11 cellular contexts compared by ENCODE assay signal in the genomic region with DNA sequence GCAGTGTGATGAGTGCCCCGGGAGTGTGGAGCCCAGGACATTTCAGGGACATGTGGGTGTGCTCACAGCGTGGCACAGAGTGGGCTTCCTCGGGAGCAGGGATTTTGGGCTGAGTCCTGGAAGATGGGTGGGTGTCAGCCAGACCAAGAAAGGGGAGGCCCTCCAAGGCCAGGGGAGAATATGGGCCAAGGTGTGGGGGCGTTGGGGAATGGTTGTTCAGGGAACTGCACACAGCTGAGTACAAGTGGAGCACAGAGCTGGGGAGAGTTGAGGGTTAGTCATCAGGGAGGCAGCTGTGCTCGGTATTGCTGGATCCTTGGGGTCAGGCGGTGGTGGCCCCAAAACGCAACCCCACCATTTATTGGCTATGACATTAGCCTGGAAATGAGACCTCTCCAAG. TPM values are rescaled to one million over a fixed set of nuclear protein-coding genes. Genes with fewer than 3 reads are reported as not detected.
A peak's percentile ranks its signal among the peaks of the same experiment; 100 is the strongest.
DNase-seq lines count a peak whose midpoint lies in the region; ATAC-seq, FAIRE-seq and TF ChIP-seq lines count a peak whose summit lies in the region.
"Had no signal": no experiment of that assay in that cellular context is flagged by ENCODE, and none has a peak within 500 bp of the region (broad histone marks: within the 10 kb centered on the region; RNA-seq: fewer than 3 reads in every experiment).

No MANE protein-coding gene starts in this region.

- peaks cover 67% of the 10 kb centered on the region for H3K79me2 ChIP-seq in PC-3 (ENCODE audit: low read length)

- H3K9me3 ChIP-seq in ascending aorta = no peaks in the 10 kb centered on the region
- no peaks in the 10 kb centered on the region for H3K9me3 ChIP-seq in kidney (ENCODE audit: control insufficient read depth in 1 of 2, low read length in 2 of 2)
- H3K9me3 ChIP-seq in subcutaneous abdominal adipose tissue (ENCODE audit: control insufficient read depth in 5 of 5, low read length in 5 of 5) = no peaks in the 10 kb centered on the region
- H3K9me3 ChIP-seq in PC-3 (ENCODE audit: low read length) = no peaks in the 10 kb centered on the region

- H3K27me3 Mint-ChIP-seq in activated T-cell treated with anti-CD3 and anti-CD28 coated beads, Interleukin-2, amount 50 U/mL, for 72 hours (ENCODE audit: low read depth) = no peaks in the 10 kb centered on the region
- H3K27me3 Mint-ChIP-seq in activated T-cell treated with anti-CD3 and anti-CD28 coated beads, Interleukin-2, amount 50 U/mL, for 4 hours (ENCODE audit: low read depth) = no peaks in the 10 kb centered on the region
- no peaks in the 10 kb centered on the region for H3K27me3 Mint-ChIP-seq in activated CD4-positive, alpha-beta T cell treated with anti-CD3 and anti-CD28 coated beads, Interleukin-2, amount 10 ng/mL, durations not matched to agents 7 days and 5 days
- H3K27me3 Mint-ChIP-seq: activated CD4-positive, alpha-beta T cell treated with anti-CD3 and anti-CD28 coated beads, Interleukin-2, amount 10 ng/mL, durations not matched to agents 24 days and 14 days had no signal

- H3K27me3 ChIP-seq in ascending aorta (no peaks in the 10 kb centered on the region), subcutaneous abdominal adipose tissue (ENCODE audit: control insufficient read depth in 5 of 5, insufficient read depth in 4 of 5, low read length in 5 of 5) (no peaks in the 10 kb centered on the region), PC-3 (ENCODE audit: low read length) (no peaks in the 10 kb centered on the region)

- FAIRE-seq in kidney (lab: Jason Lieb, UNC) = no peak
- FAIRE-seq: A204.1 had no signal

- DNase-seq in activated T-cell treated with anti-CD3 and anti-CD28 coated beads, Interleukin-2, amount 50 U/mL, for 72 hours = no peak
- DNase-seq in activated T-cell treated with anti-CD3 and anti-CD28 coated beads, Interleukin-2, amount 50 U/mL, for 4 hours = no peak
- DNase-seq in ascending aorta (ENCODE audit: low spot score in 2 of 2) (no peak), kidney (no peak), PC-3 (no peak)
- DNase-seq in activated CD4-positive, alpha-beta T cell treated with anti-CD3 and anti-CD28 coated beads, Interleukin-2, amount 10 ng/mL, durations not matched to agents 7 days and 5 days = no peak
- DNase-seq: activated CD4-positive, alpha-beta T cell treated with anti-CD3 and anti-CD28 coated beads, Interleukin-2, amount 10 ng/mL, durations not matched to agents 24 days and 14 days; effector CD8-positive, alpha-beta T cell had no signal

- POLR2A ChIA-PET in activated CD4-positive, alpha-beta T cell treated with anti-CD3 and anti-CD28 coated beads, Interleukin-2, amount 10 ng/mL, durations not matched to agents 7 days and 5 days (lab: Charles Lee) = no interaction called here
- POLR2A ChIA-PET in PC-3 (lab: Charles Lee; ENCODE audit: unreplicated experiment) = no interaction called here

- TF ChIP-seq CTCF in ascending aorta (IDR thresholded peaks at IDR 0.05) = no peak
- TF ChIP-seq CTCF in kidney (IDR thresholded peaks at IDR 0.05; ENCODE audit: borderline replicate concordance, extremely low read depth, insufficient read depth) = no peak
- no peak for TF ChIP-seq CTCF in PC-3 (conservative IDR thresholded peaks at IDR 0.05; ENCODE audit: low read depth, low read length)

- CTCF ChIA-PET in activated CD4-positive, alpha-beta T cell treated with anti-CD3 and anti-CD28 coated beads, Interleukin-2, amount 10 ng/mL, durations not matched to agents 7 days and 5 days (lab: Charles Lee) = interaction anchor here (0.7 to 1.0 kb wide), 2 partner anchors 31 to 214 kb away, joined by 3 read pairs; partner anchors contain the start of gene TADA1
- CTCF ChIA-PET in PC-3 (lab: Charles Lee) = no interaction called here

- H3K36me3 ChIP-seq in ascending aorta (peaks cover 63 to 73% of the 10 kb centered on the region in 2 donors), kidney (ENCODE audit: control insufficient read depth in 1 of 2, insufficient read depth in 2 of 2, low read length in 2 of 2) (peaks cover 58 to 74% of the 10 kb centered on the region in 2 donors), subcutaneous abdominal adipose tissue (ENCODE audit: control insufficient read depth in 5 of 5, insufficient read depth in 5 of 5, low read length in 5 of 5) (peaks cover 23 to 86% (median 83%) of the 10 kb centered on the region in 5 donors), PC-3 (ENCODE audit: low read depth, low read length) (peaks cover 79% of the 10 kb centered on the region)

- H3K4me1 ChIP-seq in ascending aorta (peaks cover 18 to 38% of the 10 kb centered on the region in 2 donors), kidney (ENCODE audit: control insufficient read depth in 1 of 2, insufficient read depth in 1 of 2, low read depth in 1 of 2, low read length in 2 of 2) (peaks cover 25 to 29% of the 10 kb centered on the region in 2 donors), subcutaneous abdominal adipose tissue (ENCODE audit: control insufficient read depth in 5 of 5, insufficient read depth in 5 of 5, low read length in 5 of 5) (peaks cover 7 to 36% (median 30%) of the 10 kb centered on the region in 5 donors), PC-3 (ENCODE audit: insufficient read depth, low read length) (peaks cover 16% of the 10 kb centered on the region)

- no peak overlapping the region for H3K4me2 ChIP-seq in PC-3 (ENCODE audit: low read length)

- BruUV-seq in PC-3 (replicated peaks; lab: Mats Ljungman, UMichigan) = no TSS peak

- H3K4me3 ChIP-seq in ascending aorta (peak overlapping the region in 1 of 2 donors; percentile 3), kidney (ENCODE audit: low read length in 2 of 2) (no peak overlapping the region), subcutaneous abdominal adipose tissue (ENCODE audit: low read depth in 1 of 5, low read length in 5 of 5) (no peak overlapping the region), PC-3 (ENCODE audit: low read length) (no peak overlapping the region)

- H3K27ac Mint-ChIP-seq in activated T-cell treated with anti-CD3 and anti-CD28 coated beads, Interleukin-2, amount 50 U/mL, for 72 hours = peak overlapping the region; percentile 74
- H3K27ac Mint-ChIP-seq in activated CD4-positive, alpha-beta T cell treated with anti-CD3 and anti-CD28 coated beads, Interleukin-2, amount 10 ng/mL, durations not matched to agents 7 days and 5 days = no peak overlapping the region
- H3K27ac Mint-ChIP-seq: activated CD4-positive, alpha-beta T cell treated with anti-CD3 and anti-CD28 coated beads, Interleukin-2, amount 10 ng/mL, durations not matched to agents 24 days and 14 days had no signal

- intact Hi-C loops in ascending aorta (cut with DNase I) (loop anchor here (10.0 kb wide), 1 partner anchor 610 kb away; no protein-coding TSS in a partner anchor), kidney (cut with DNase I) (no loop called here), PC-3 (cut with micrococcal nuclease) (no loop called here)

- H3K4me3 Mint-ChIP-seq in activated T-cell treated with anti-CD3 and anti-CD28 coated beads, Interleukin-2, amount 50 U/mL, for 72 hours = no peak overlapping the region
- H3K4me3 Mint-ChIP-seq in activated T-cell treated with anti-CD3 and anti-CD28 coated beads, Interleukin-2, amount 50 U/mL, for 4 hours = no peak overlapping the region
- H3K4me3 Mint-ChIP-seq in activated CD4-positive, alpha-beta T cell treated with anti-CD3 and anti-CD28 coated beads, Interleukin-2, amount 10 ng/mL, durations not matched to agents 7 days and 5 days = no peak overlapping the region
- H3K4me3 Mint-ChIP-seq: activated CD4-positive, alpha-beta T cell treated with anti-CD3 and anti-CD28 coated beads, Interleukin-2, amount 10 ng/mL, durations not matched to agents 24 days and 14 days had no signal

- H3K27ac ChIP-seq in ascending aorta (peak overlapping the region; percentile 13 to 75), kidney (ENCODE audit: low read depth in 2 of 2, low read length in 2 of 2) (peak overlapping the region; percentile 9 to 59), subcutaneous abdominal adipose tissue (ENCODE audit: low read depth, low read length) (peak overlapping the region; percentile 32), PC-3 (ENCODE audit: low read length) (no peak overlapping the region)

- H4K20me1 ChIP-seq in PC-3 (ENCODE audit: low read length) = no peaks in the 10 kb centered on the region

- peaks cover 68% of the 10 kb centered on the region for H3K4me1 Mint-ChIP-seq in activated T-cell treated with anti-CD3 and anti-CD28 coated beads, Interleukin-2, amount 50 U/mL, for 72 hours (ENCODE audit: low read depth)
- peaks cover 55% of the 10 kb centered on the region for H3K4me1 Mint-ChIP-seq in activated T-cell treated with anti-CD3 and anti-CD28 coated beads, Interleukin-2, amount 50 U/mL, for 4 hours (ENCODE audit: low read depth)
- H3K4me1 Mint-ChIP-seq in activated CD4-positive, alpha-beta T cell treated with anti-CD3 and anti-CD28 coated beads, Interleukin-2, amount 10 ng/mL, durations not matched to agents 7 days and 5 days = peaks cover 48% of the 10 kb centered on the region

- H3F3A ChIP-seq in PC-3 (ENCODE audit: low read length, unreplicated experiment) = no peaks in the 10 kb centered on the region

- ATAC-seq in activated T-cell treated with anti-CD3 and anti-CD28 coated beads, Interleukin-2, amount 50 U/mL, for 72 hours (replicated peaks in 1 of 2) = no peak
- no peak for ATAC-seq in activated T-cell treated with anti-CD3 and anti-CD28 coated beads, Interleukin-2, amount 50 U/mL, for 4 hours
- ATAC-seq in HG03520 (IDR thresholded peaks at IDR 0.05; ENCODE audit: unreplicated experiment) (no peak), PC-3 (no peak)

- H3K9me2 ChIP-seq in PC-3 (replicated peaks; ENCODE audit: low read length) = no peaks in the 10 kb centered on the region

- no peak overlapping the region for H2AFZ ChIP-seq in PC-3 (ENCODE audit: low read length)

- H3K9ac ChIP-seq in kidney (ENCODE audit: low read length in 2 of 2) = no peak overlapping the region
- peak overlapping the region in 2 of 5 donors; percentile 4 to 38 for H3K9ac ChIP-seq in subcutaneous abdominal adipose tissue (ENCODE audit: low read length in 5 of 5)
- no peak overlapping the region for H3K9ac ChIP-seq in PC-3 (ENCODE audit: low read length)

- H3K9me3 Mint-ChIP-seq in activated T-cell treated with anti-CD3 and anti-CD28 coated beads, Interleukin-2, amount 50 U/mL, for 72 hours = no peaks in the 10 kb centered on the region
- H3K9me3 Mint-ChIP-seq in activated T-cell treated with anti-CD3 and anti-CD28 coated beads, Interleukin-2, amount 50 U/mL, for 4 hours = no peaks in the 10 kb centered on the region
- H3K9me3 Mint-ChIP-seq in activated CD4-positive, alpha-beta T cell treated with anti-CD3 and anti-CD28 coated beads, Interleukin-2, amount 10 ng/mL, durations not matched to agents 7 days and 5 days = no peaks in the 10 kb centered on the region
- H3K9me3 Mint-ChIP-seq: activated CD4-positive, alpha-beta T cell treated with anti-CD3 and anti-CD28 coated beads, Interleukin-2, amount 10 ng/mL, durations not matched to agents 24 days and 14 days had no signal

- peaks cover 20 to 35% of the 10 kb centered on the region in 2 donors for H3K36me3 Mint-ChIP-seq in activated T-cell treated with anti-CD3 and anti-CD28 coated beads, Interleukin-2, amount 50 U/mL, for 72 hours (ENCODE audit: insufficient read depth in 2 of 2)
- peaks cover 65% of the 10 kb centered on the region for H3K36me3 Mint-ChIP-seq in activated T-cell treated with anti-CD3 and anti-CD28 coated beads, Interleukin-2, amount 50 U/mL, for 4 hours (ENCODE audit: insufficient read depth)
- H3K36me3 Mint-ChIP-seq in activated CD4-positive, alpha-beta T cell treated with anti-CD3 and anti-CD28 coated beads, Interleukin-2, amount 10 ng/mL, durations not matched to agents 7 days and 5 days (ENCODE audit: low read depth) = peaks cover 77% of the 10 kb centered on the region

RNA-seq across cellular contexts. Expression of gene POGK, which starts 5.5 kb away (rescaled TPM):
- total RNA-seq in activated T-cell treated with anti-CD3 and anti-CD28 coated beads, Interleukin-2, amount 50 U/mL, for 72 hours = 10 to 100 TPM; 50.6 to 51.7 TPM
- total RNA-seq in activated T-cell treated with anti-CD3 and anti-CD28 coated beads, Interleukin-2, amount 50 U/mL, for 4 hours = 10 to 100 TPM; 71.7 to 74.6 (median 71.8) TPM
- 10.2 TPM for total RNA-seq in ascending aorta
- 40.7 TPM for total RNA-seq in kidney
- polyA plus RNA-seq in kidney (ENCODE audit: insufficient read depth, low read depth, low replicate concordance) = 13.1 TPM
- 10 to 100 TPM; 37.3 to 38.0 TPM for total RNA-seq in activated CD4-positive, alpha-beta T cell treated with anti-CD3 and anti-CD28 coated beads, Interleukin-2, amount 10 ng/mL, durations not matched to agents 7 days and 5 days
- 38.3 and 44.2 TPM in 2 replicates for total RNA-seq in PC-3 (2014; rRNA removed)

RNA-seq across cellular contexts. Expression of gene TADA1, which starts 31.3 kb away (rescaled TPM):
- total RNA-seq in activated T-cell treated with anti-CD3 and anti-CD28 coated beads, Interleukin-2, amount 50 U/mL, for 72 hours = 10 to 100 TPM; 17.3 to 17.9 TPM
- 10 to 100 TPM; 19.3 to 20.2 (median 19.7) TPM for total RNA-seq in activated T-cell treated with anti-CD3 and anti-CD28 coated beads, Interleukin-2, amount 50 U/mL, for 4 hours
- total RNA-seq in ascending aorta = 12.8 TPM
- 11.5 TPM for total RNA-seq in kidney
- polyA plus RNA-seq in kidney (ENCODE audit: insufficient read depth, low read depth, low replicate concordance) = 13.7 TPM
- 10 to 100 TPM; 17.0 to 18.8 TPM for total RNA-seq in activated CD4-positive, alpha-beta T cell treated with anti-CD3 and anti-CD28 coated beads, Interleukin-2, amount 10 ng/mL, durations not matched to agents 7 days and 5 days
- 12.4 and 15.3 TPM in 2 replicates for total RNA-seq in PC-3 (2014; rRNA removed)
